In genomic region chr6:150967910-150968309, GRCh38 we compare ENCODE assay signal across 27 cellular contexts.
DNase-seq lines count a peak whose midpoint lies in the region; TF ChIP-seq lines count a peak whose summit lies in the region.
"Had no signal": no experiment of that assay in that cellular context is flagged by ENCODE, and none has a peak within 500 bp of the region (broad histone marks: within the 10 kb centered on the region; RNA-seq: fewer than 3 reads in every experiment).

No MANE protein-coding gene starts in this region.

- H3K27me3 Mint-ChIP-seq in HFFc6 (ENCODE audit: insufficient read depth) (peaks cover 5% of the 10 kb centered on the region; the same call in 1 of the 2 replicates), progenitor cell of endocrine pancreas (no peaks in the 10 kb centered on the region)
- H3K27me3 Mint-ChIP-seq: activated CD4-positive, alpha-beta T cell treated with anti-CD3 and anti-CD28 coated beads, Interleukin-2, amount 10 ng/mL, durations not matched to agents 24 days and 14 days; brain had no signal

- TF ChIP-seq CTCF in HFFc6 (IDR thresholded peaks at IDR 0.05), result no peak
- no peak for TF ChIP-seq CTCF in VCaP (conservative IDR thresholded peaks at IDR 0.05)
- no peak for TF ChIP-seq CTCF in progenitor cell of endocrine pancreas (IDR thresholded peaks at IDR 0.05; ENCODE audit: unreplicated experiment)

- no peaks in the 10 kb centered on the region for H3K9me3 Mint-ChIP-seq in HFFc6
- no peaks in the 10 kb centered on the region for H3K9me3 Mint-ChIP-seq in progenitor cell of endocrine pancreas (ENCODE audit: low read depth)
- H3K9me3 Mint-ChIP-seq: activated CD4-positive, alpha-beta T cell treated with anti-CD3 and anti-CD28 coated beads, Interleukin-2, amount 10 ng/mL, durations not matched to agents 24 days and 14 days; activated T-cell treated with anti-CD3 and anti-CD28 coated beads, Interleukin-2, amount 50 U/mL, for 4 hours; CD8-positive, alpha-beta T cell; neural progenitor cell; T-helper 1 cell treated with Interleukin-12 subunit alpha and Interleukin-12 subunit beta and Interleukin-4 antibody, amounts not matched to agents 30 μg/mL and 1 μg/mL, for 36 hours had no signal

- H3K27ac Mint-ChIP-seq in HFFc6, result peak overlapping the region; percentile 32; the same call in 1 of the 2 replicates
- H3K27ac Mint-ChIP-seq in progenitor cell of endocrine pancreas, result peak overlapping the region; percentile 33
- H3K27ac Mint-ChIP-seq: CD8-positive, alpha-beta T cell; neural progenitor cell; T-helper 1 cell treated with Interleukin-12 subunit alpha and Interleukin-12 subunit beta and Interleukin-4 antibody, amounts not matched to agents 30 μg/mL and 1 μg/mL, for 36 hours had no signal

- H3K36me3 Mint-ChIP-seq in HFFc6 (ENCODE audit: low read depth) (peaks cover 40% of the 10 kb centered on the region), progenitor cell of endocrine pancreas (ENCODE audit: insufficient read depth) (peaks cover 13% of the 10 kb centered on the region)

- DNase-seq in HFFc6 (no peak), islet precursor cell (peak; percentile 78), progenitor cell of endocrine pancreas (ENCODE audit: low spot score, unreplicated experiment) (no peak), NCI-H226 (no peak), hypothalamus (lab: John Stamatoyannopoulos, UW) (no peak), NCI-H1105 (lab: John Stamatoyannopoulos, UW) (no peak)
- DNase-seq in stimulated activated CD4-positive, alpha-beta T cell treated with anti-CD3 and anti-CD28 coated beads, Interleukin-15, amount 100 ng/mL, for 24 hours, result no peak
- DNase-seq: activated CD4-positive, alpha-beta T cell treated with anti-CD3 and anti-CD28 coated beads, Interleukin-2, amount 10 ng/mL, durations not matched to agents 24 days and 14 days; activated T-cell treated with anti-CD3 and anti-CD28 coated beads, Interleukin-2, amount 50 U/mL, for 4 hours; CD8-positive, alpha-beta T cell; DMS153; effector CD8-positive, alpha-beta T cell; GF-D8; HCEC 1CT; lower lobe of right lung; NCI-H1436; NCI-H2081 treated with DMSO at 0.1 percent for 48 hours; NCI-H345; NCI-H748 treated with DMSO at 0.1 percent for 48 hours; right lobe of liver; stimulated activated naive CD4-positive, alpha-beta T cell had no signal

- H3K27ac ChIP-seq in VCaP, result peak overlapping the region; percentile 78; the same call in 1 of the 2 replicates
- H3K27ac ChIP-seq: KMS-11, lower lobe of right lung, neural progenitor cell, right lobe of liver, SK-N-MC had no signal

- H3K4me3 Mint-ChIP-seq in HFFc6 (no peak overlapping the region), progenitor cell of endocrine pancreas (ENCODE audit: low read depth) (no peak overlapping the region)
- H3K4me3 Mint-ChIP-seq: activated CD4-positive, alpha-beta T cell treated with anti-CD3 and anti-CD28 coated beads, Interleukin-2, amount 10 ng/mL, durations not matched to agents 24 days and 14 days; activated T-cell treated with anti-CD3 and anti-CD28 coated beads, Interleukin-2, amount 50 U/mL, for 4 hours; brain; CD8-positive, alpha-beta T cell; neural progenitor cell; T-helper 1 cell treated with Interleukin-12 subunit alpha and Interleukin-12 subunit beta and Interleukin-4 antibody, amounts not matched to agents 30 μg/mL and 1 μg/mL, for 36 hours had no signal

- no peaks in the 10 kb centered on the region for H3K4me1 Mint-ChIP-seq in HFFc6 (ENCODE audit: low read depth)
- H3K4me1 Mint-ChIP-seq in progenitor cell of endocrine pancreas (ENCODE audit: low read depth), result peaks cover 6% of the 10 kb centered on the region
- H3K4me1 Mint-ChIP-seq: brain, neural progenitor cell had no signal
